ENCODE assay signal across 8 cellular contexts in genomic region chr5:36875789-36876388, GRCh38. TPM values are rescaled to one million over a fixed set of nuclear protein-coding genes. Genes with fewer than 3 reads are reported as not detected.
A peak's percentile ranks its signal among the peaks of the same experiment; 100 is the strongest.
DNase-seq lines count a peak whose midpoint lies in the region; ATAC-seq and TF ChIP-seq lines count a peak whose summit lies in the region.

No MANE protein-coding gene starts in this region.

- ATAC-seq in GM19328 (IDR thresholded peaks at IDR 0.05; ENCODE audit: unreplicated experiment), result peak; percentile 46
- ATAC-seq in HG03457 (IDR thresholded peaks at IDR 0.05; ENCODE audit: unreplicated experiment), result peak; percentile 45

- POLR2A ChIA-PET in activated CD4-positive, alpha-beta memory T cell treated with anti-CD3 and anti-CD28 coated beads for 36 hours (lab: Charles Lee), result interaction anchor here (0.6 to 1.6 kb wide), 3 partner anchors 72 to 720 kb away, joined by 3 to 5 read pairs (median 3); no protein-coding TSS in a partner anchor

- peak overlapping the region; percentile 96 for H3K27ac Mint-ChIP-seq in activated CD4-positive, alpha-beta memory T cell treated with anti-CD3 and anti-CD28 coated beads for 36 hours

- peak overlapping the region; percentile 88 for H3K4me3 Mint-ChIP-seq in activated CD4-positive, alpha-beta memory T cell treated with anti-CD3 and anti-CD28 coated beads for 36 hours

- peak; percentile 57 for TF ChIP-seq CTCF in BE2C (IDR thresholded peaks at IDR 0.05; ENCODE audit: low read depth, low read length)

- intact Hi-C loops in activated CD4-positive, alpha-beta memory T cell treated with anti-CD3 and anti-CD28 coated beads for 36 hours (cut with micrococcal nuclease), result loop anchor here (1.0 to 10.0 kb wide), 11 partner anchors 13 to 1961 kb away; partner anchors contain the start of genes BRIX1, LMBRD2, NADK2 and NUP155

- 0 out of 2 replicates have a peak, but pooled peaks cover 4% of the 10 kb centered on the region for H3K36me3 ChIP-seq in BE2C

- H3K9me3 ChIP-seq in BE2C, result no peaks in the 10 kb centered on the region

- H3K4me1 ChIP-seq in BE2C, result no peaks in the 10 kb centered on the region

- CTCF ChIA-PET in activated CD4-positive, alpha-beta memory T cell treated with anti-CD3 and anti-CD28 coated beads for 36 hours (lab: Charles Lee), result interaction anchor here (0.8 to 3.8 kb wide), 8 partner anchors 9 to 1960 kb away, joined by 3 to 14 read pairs (median 4); partner anchors contain the start of genes BRIX1 and RAD1

- H3K4me3 ChIP-seq in BE2C (ENCODE audit: low read depth, low read length), result peak overlapping the region; percentile 94

- H3K4me1 Mint-ChIP-seq in activated CD4-positive, alpha-beta memory T cell treated with anti-CD3 and anti-CD28 coated beads for 36 hours (ENCODE audit: low read depth), result peaks cover 35% of the 10 kb centered on the region

- no peaks in the 10 kb centered on the region for H3K27me3 Mint-ChIP-seq in activated CD4-positive, alpha-beta memory T cell treated with anti-CD3 and anti-CD28 coated beads for 36 hours

- H3K36me3 Mint-ChIP-seq in activated CD4-positive, alpha-beta memory T cell treated with anti-CD3 and anti-CD28 coated beads for 36 hours, result peaks cover 14% of the 10 kb centered on the region

- no peaks in the 10 kb centered on the region for H3K9me3 Mint-ChIP-seq in activated CD4-positive, alpha-beta memory T cell treated with anti-CD3 and anti-CD28 coated beads for 36 hours

- H3K27me3 ChIP-seq in BE2C, result no peaks in the 10 kb centered on the region

- peak; percentile 86 for DNase-seq in BE2C
- peak; percentile 79 to 96 for DNase-seq in NCI-H526 (lab: John Stamatoyannopoulos, UW)
- peak; percentile 83 for DNase-seq in activated CD4-positive, alpha-beta memory T cell treated with anti-CD3 and anti-CD28 coated beads for 36 hours
- peak; percentile 83 for DNase-seq in ecto neural progenitor cell (ENCODE audit: low spot score)
- DNase-seq in lung microvascular endothelial cell (ENCODE audit: low read depth in 2 of 2), result peak; percentile 88 to 92
- peak; percentile 48 for DNase-seq in stimulated activated CD8-positive, alpha-beta memory T cell treated with anti-CD3 and anti-CD28 coated beads, Interleukin-12 subunit alpha, Interleukin-12 subunit beta, amount 100 ng/mL, for 1 hour (ENCODE audit: low read depth)

RNA-seq across cellular contexts. Expression of gene NIPBL, which starts 0.7 kb away (rescaled TPM):
- polyA plus RNA-seq in BE2C (2012; ENCODE audit: insufficient read depth, insufficient read length, low read depth), result 37.7 TPM
- 10 to 100 TPM; 35.4 to 40.4 TPM for total RNA-seq in activated CD4-positive, alpha-beta memory T cell treated with anti-CD3 and anti-CD28 coated beads for 36 hours
- 17.9 and 26.2 TPM in 2 replicates for total RNA-seq in lung microvascular endothelial cell

Comparison
In these comparisons a context has a peak if more than half of its experiments do, and no peak if none do; other contexts are left out.
1. Peak in every context shown above with its lines: DNase-seq, ATAC-seq and H3K4me3 ChIP-seq.